In genomic region chr1:244156617-244157016, GRCh38 we compare ENCODE assay signal across 4 cellular contexts.
A peak's percentile ranks its signal among the peaks of the same experiment; 100 is the strongest.
TF ChIP-seq lines count a peak whose summit lies in the region.

No MANE protein-coding gene starts in this region.

TF ChIP-seq in HEK293, 187 proteins besides CTCF, POLR2A, EP300 and RAD21:
- TF ChIP-seq, protein P1, sequence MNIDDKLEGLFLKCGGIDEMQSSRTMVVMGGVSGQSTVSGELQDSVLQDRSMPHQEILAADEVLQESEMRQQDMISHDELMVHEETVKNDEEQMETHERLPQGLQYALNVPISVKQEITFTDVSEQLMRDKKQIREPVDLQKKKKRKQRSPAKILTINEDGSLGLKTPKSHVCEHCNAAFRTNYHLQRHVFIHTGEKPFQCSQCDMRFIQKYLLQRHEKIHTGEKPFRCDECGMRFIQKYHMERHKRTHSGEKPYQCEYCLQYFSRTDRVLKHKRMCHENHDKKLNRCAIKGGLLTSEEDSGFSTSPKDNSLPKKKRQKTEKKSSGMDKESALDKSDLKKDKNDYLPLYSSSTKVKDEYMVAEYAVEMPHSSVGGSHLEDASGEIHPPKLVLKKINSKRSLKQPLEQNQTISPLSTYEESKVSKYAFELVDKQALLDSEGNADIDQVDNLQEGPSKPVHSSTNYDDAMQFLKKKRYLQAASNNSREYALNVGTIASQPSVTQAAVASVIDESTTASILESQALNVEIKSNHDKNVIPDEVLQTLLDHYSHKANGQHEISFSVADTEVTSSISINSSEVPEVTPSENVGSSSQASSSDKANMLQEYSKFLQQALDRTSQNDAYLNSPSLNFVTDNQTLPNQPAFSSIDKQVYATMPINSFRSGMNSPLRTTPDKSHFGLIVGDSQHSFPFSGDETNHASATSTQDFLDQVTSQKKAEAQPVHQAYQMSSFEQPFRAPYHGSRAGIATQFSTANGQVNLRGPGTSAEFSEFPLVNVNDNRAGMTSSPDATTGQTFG (tag by site-specific recombination; IDR thresholded peaks at IDR 0.05; ENCODE audit: borderline replicate concordance) = 0 out of 2 replicates have a peak, but pooled peaks have one; percentile 32
- TF ChIP-seq ZNF114 (tag by site-specific recombination; IDR thresholded peaks at IDR 0.05) (peak; percentile 89; the same call in 1 of the 2 replicates), ZNF596 (tag by site-specific recombination; IDR thresholded peaks at IDR 0.05) (0 out of 2 replicates have a peak, but pooled peaks have one; percentile 49), ZNF366 (tag by site-specific recombination; conservative IDR thresholded peaks at IDR 0.05) (peak; percentile 98), ZNF670 (tag by site-specific recombination; IDR thresholded peaks at IDR 0.05; ENCODE audit: low read depth) (peak; percentile 31; the same call in 1 of the 2 replicates)
- TF ChIP-seq, protein P2, sequence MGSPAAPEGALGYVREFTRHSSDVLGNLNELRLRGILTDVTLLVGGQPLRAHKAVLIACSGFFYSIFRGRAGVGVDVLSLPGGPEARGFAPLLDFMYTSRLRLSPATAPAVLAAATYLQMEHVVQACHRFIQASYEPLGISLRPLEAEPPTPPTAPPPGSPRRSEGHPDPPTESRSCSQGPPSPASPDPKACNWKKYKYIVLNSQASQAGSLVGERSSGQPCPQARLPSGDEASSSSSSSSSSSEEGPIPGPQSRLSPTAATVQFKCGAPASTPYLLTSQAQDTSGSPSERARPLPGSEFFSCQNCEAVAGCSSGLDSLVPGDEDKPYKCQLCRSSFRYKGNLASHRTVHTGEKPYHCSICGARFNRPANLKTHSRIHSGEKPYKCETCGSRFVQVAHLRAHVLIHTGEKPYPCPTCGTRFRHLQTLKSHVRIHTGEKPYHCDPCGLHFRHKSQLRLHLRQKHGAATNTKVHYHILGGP (tag by site-specific recombination; IDR thresholded peaks at IDR 0.05) = 0 out of 2 replicates have a peak, but pooled peaks have one; percentile 4

TF ChIP-seq in WTC11, 78 proteins besides CTCF, POLR2A, EP300 and RAD21:
- TF ChIP-seq, protein P3, sequence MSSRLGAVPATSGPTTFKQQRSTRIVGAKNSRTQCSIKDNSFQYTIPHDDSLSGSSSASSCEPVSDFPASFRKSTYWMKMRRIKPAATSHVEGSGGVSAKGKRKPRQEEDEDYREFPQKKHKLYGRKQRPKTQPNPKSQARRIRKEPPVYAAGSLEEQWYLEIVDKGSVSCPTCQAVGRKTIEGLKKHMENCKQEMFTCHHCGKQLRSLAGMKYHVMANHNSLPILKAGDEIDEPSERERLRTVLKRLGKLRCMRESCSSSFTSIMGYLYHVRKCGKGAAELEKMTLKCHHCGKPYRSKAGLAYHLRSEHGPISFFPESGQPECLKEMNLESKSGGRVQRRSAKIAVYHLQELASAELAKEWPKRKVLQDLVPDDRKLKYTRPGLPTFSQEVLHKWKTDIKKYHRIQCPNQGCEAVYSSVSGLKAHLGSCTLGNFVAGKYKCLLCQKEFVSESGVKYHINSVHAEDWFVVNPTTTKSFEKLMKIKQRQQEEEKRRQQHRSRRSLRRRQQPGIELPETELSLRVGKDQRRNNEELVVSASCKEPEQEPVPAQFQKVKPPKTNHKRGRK (CRISPR knock-in tag; IDR thresholded peaks at IDR 0.05; ENCODE audit: borderline replicate concordance) = 0 out of 2 replicates have a peak, but pooled peaks have one; percentile 84

TF ChIP-seq in K562, 482 proteins besides CTCF, POLR2A, EP300 and RAD21:
- TF ChIP-seq ZBTB5 (IDR thresholded peaks at IDR 0.05) = 0 out of 2 replicates have a peak, but pooled peaks have one; percentile 36
- TF ChIP-seq, protein P3 (tag; IDR thresholded peaks at IDR 0.05) = peak; percentile 97

TF ChIP-seq in HepG2, 621 proteins besides CTCF, POLR2A, EP300 and RAD21:
- TF ChIP-seq, protein P3 (CRISPR knock-in tag; IDR thresholded peaks at IDR 0.05) = peak; percentile 42; the same call in 1 of the 2 replicates
